ENCODE assay signal across 15 cellular contexts in the genomic region with DNA sequence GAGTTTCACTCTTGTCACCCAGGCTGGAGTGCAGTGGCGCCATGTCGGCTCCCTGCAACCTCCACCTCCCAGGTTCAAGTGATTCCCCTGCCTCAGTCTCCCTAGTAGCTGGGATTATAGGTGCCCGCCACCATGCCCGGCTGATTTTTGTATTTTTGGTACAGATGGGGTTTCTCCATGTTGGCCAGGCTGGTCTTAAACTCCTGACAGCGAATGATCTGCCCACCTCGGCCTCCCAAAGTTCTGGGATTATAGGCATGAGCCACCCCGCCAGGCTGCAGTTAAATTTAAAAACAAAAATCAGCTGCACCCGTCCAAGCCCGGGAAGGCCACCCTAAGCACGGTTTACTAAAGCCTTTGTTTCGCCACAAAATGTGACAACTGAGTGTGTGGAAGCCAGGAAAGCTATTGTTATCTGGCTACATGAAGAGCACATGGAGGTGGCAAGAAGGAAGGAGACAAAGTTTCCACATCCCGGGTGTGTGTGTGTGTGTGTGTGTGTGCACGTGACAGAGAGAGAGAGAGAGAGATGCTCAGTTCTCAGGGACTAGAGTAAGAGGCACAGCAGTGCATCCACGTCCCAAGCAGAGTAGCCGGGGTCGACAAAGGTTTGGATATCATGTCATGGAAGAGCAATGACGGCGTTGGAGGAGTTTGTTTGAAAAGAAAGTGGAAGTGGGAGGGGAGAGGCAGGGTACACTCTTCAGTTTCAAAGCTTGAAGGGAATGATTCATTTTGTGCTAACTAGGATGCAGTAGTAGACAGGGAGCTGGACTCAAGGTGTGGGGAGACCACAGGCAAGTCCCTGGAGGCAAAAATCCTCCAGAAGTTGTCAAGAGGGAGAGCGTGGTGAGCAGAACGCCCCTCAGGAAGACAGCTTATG. TPM values are rescaled to one million over a fixed set of nuclear protein-coding genes. Genes with fewer than 3 reads are reported as not detected.
DNase-seq lines count a peak whose midpoint lies in the region; ATAC-seq and TF ChIP-seq lines count a peak whose summit lies in the region.
"Had no signal": no experiment of that assay in that cellular context is flagged by ENCODE, and none has a peak within 500 bp of the region (broad histone marks: within the 10 kb centered on the region; RNA-seq: fewer than 3 reads in every experiment).

No MANE protein-coding gene starts in this region.

- H3K27ac Mint-ChIP-seq in IgD-negative memory B cell: peak overlapping the region; percentile 92 to 98 (median 93)
- H3K27ac Mint-ChIP-seq in memory B cell: peak overlapping the region; percentile 95

- peak; percentile 31 to 36 for ATAC-seq in activated T-cell treated with anti-CD3 and anti-CD28 coated beads, Interleukin-2, amount 50 U/mL, for 4 hours
- no peak for ATAC-seq in memory B cell (ENCODE audit: low read depth)
- ATAC-seq in right cardiac atrium: no peak

- DNase-seq in CD1c-positive myeloid dendritic cell (ENCODE audit: extremely low spot score) (peak; percentile 36), memory B cell (ENCODE audit: low spot score in 2 of 2) (no peak), nucleus accumbens (lab: John Stamatoyannopoulos, UW) (no peak), NCI-H69 (lab: John Stamatoyannopoulos, UW) (no peak), right cardiac atrium (no peak), thyroid gland (no peak)
- no peak for DNase-seq in activated T-cell treated with anti-CD3 and anti-CD28 coated beads, Interleukin-2, amount 50 U/mL, for 4 hours
- DNase-seq: brain microvascular endothelial cell, H7, NCI-H2227 treated with DMSO at 0.1 percent for 48 hours had no signal

- H3K4me1 Mint-ChIP-seq in IgD-negative memory B cell: peaks cover 56 to 73% (median 65%) of the 10 kb centered on the region in 3 donors
- peaks cover 74% of the 10 kb centered on the region for H3K4me1 Mint-ChIP-seq in activated T-cell treated with anti-CD3 and anti-CD28 coated beads, Interleukin-2, amount 50 U/mL, for 4 hours (ENCODE audit: low read depth)
- H3K4me1 Mint-ChIP-seq in memory B cell: peaks cover 71% of the 10 kb centered on the region

- TF ChIP-seq CTCF in thyroid gland (IDR thresholded peaks at IDR 0.05): no peak

- H3K27me3 ChIP-seq in right cardiac atrium (ENCODE audit: control insufficient read depth, insufficient read depth): no peaks in the 10 kb centered on the region
- no peaks in the 10 kb centered on the region for H3K27me3 ChIP-seq in thyroid gland
- H3K27me3 ChIP-seq: brain microvascular endothelial cell, SJSA1 had no signal

- no peak overlapping the region for H3K27ac ChIP-seq in right cardiac atrium (ENCODE audit: low read length)
- H3K27ac ChIP-seq in thyroid gland: no peak overlapping the region
- H3K27ac ChIP-seq: brain microvascular endothelial cell, SJSA1 had no signal

- peaks cover 16% of the 10 kb centered on the region for H3K36me3 Mint-ChIP-seq in IgD-negative memory B cell
- H3K36me3 Mint-ChIP-seq in activated T-cell treated with anti-CD3 and anti-CD28 coated beads, Interleukin-2, amount 50 U/mL, for 4 hours (ENCODE audit: insufficient read depth): peaks cover 14% of the 10 kb centered on the region
- peaks cover 36% of the 10 kb centered on the region for H3K36me3 Mint-ChIP-seq in memory B cell

- H3K9me3 Mint-ChIP-seq in IgD-negative memory B cell: no peaks in the 10 kb centered on the region
- no peaks in the 10 kb centered on the region for H3K9me3 Mint-ChIP-seq in activated T-cell treated with anti-CD3 and anti-CD28 coated beads, Interleukin-2, amount 50 U/mL, for 4 hours
- no peaks in the 10 kb centered on the region for H3K9me3 Mint-ChIP-seq in memory B cell
- H3K9me3 Mint-ChIP-seq: neural crest cell had no signal

- no peak overlapping the region for H3K4me3 ChIP-seq in right cardiac atrium (ENCODE audit: low read length)
- no peak overlapping the region for H3K4me3 ChIP-seq in thyroid gland (replicated peaks in 1 of 3)
- H3K4me3 ChIP-seq: SJSA1 had no signal

- H3K9me3 ChIP-seq in right cardiac atrium (ENCODE audit: control insufficient read depth, low read length): no peaks in the 10 kb centered on the region
- no peaks in the 10 kb centered on the region for H3K9me3 ChIP-seq in thyroid gland
- H3K9me3 ChIP-seq: SJSA1 had no signal

- TF ChIP-seq POLR2A in thyroid gland (IDR thresholded peaks at IDR 0.05): no peak

- intact Hi-C loops in right cardiac atrium (cut with DNase I): no loop called here
- intact Hi-C loops in thyroid gland (cut with DNase I): no loop called here

- H3K27me3 Mint-ChIP-seq in IgD-negative memory B cell: no peaks in the 10 kb centered on the region
- no peaks in the 10 kb centered on the region for H3K27me3 Mint-ChIP-seq in activated T-cell treated with anti-CD3 and anti-CD28 coated beads, Interleukin-2, amount 50 U/mL, for 4 hours (ENCODE audit: low read depth)
- H3K27me3 Mint-ChIP-seq in memory B cell: no peaks in the 10 kb centered on the region

- H3K4me1 ChIP-seq in right cardiac atrium (ENCODE audit: control insufficient read depth, insufficient read depth, low read length) (peaks cover 15% of the 10 kb centered on the region), thyroid gland (peaks cover 0 to 30% of the 10 kb centered on the region in 2 donors)

- 79% methylated on average over 20 of the region's 20 CpGs for WGBS in right cardiac atrium
- 81 to 83% methylated on average over 20 of the region's 20 CpGs for WGBS in thyroid gland, 2 donors

- H3K4me3 Mint-ChIP-seq in IgD-negative memory B cell (peak overlapping the region; percentile 69 to 95 (median 84)), memory B cell (peak overlapping the region; percentile 88)
- H3K4me3 Mint-ChIP-seq in activated T-cell treated with anti-CD3 and anti-CD28 coated beads, Interleukin-2, amount 50 U/mL, for 4 hours: peak overlapping the region; percentile 57
- H3K4me3 Mint-ChIP-seq: neural crest cell had no signal

- H3K36me3 ChIP-seq in thyroid gland: no peaks in the 10 kb centered on the region
- H3K36me3 ChIP-seq: brain microvascular endothelial cell, SJSA1 had no signal

RNA-seq across cellular contexts. Expression of a gene that starts 20.1 kb away (rescaled TPM):
- polyA plus RNA-seq in IgD-negative memory B cell: 220 TPM
- total RNA-seq in activated T-cell treated with anti-CD3 and anti-CD28 coated beads, Interleukin-2, amount 50 U/mL, for 4 hours: 10 to 100 TPM; 31.2 to 35.5 (median 31.7) TPM
- 1 to 10 TPM; 5.0 to 7.8 (median 7.1) TPM for total RNA-seq in right cardiac atrium
- polyA plus RNA-seq in right cardiac atrium: 3.6 TPM
- total RNA-seq in thyroid gland: 10 to 100 TPM in 2 of 4 donors, 1 to 10 TPM in 2; 7.1 to 13.4 (median 10.5) TPM

RNA-seq across cellular contexts. Expression of a gene that starts 47.7 kb away (rescaled TPM):
- polyA plus RNA-seq in IgD-negative memory B cell (not detected), right cardiac atrium (not detected)
- total RNA-seq in activated T-cell treated with anti-CD3 and anti-CD28 coated beads, Interleukin-2, amount 50 U/mL, for 4 hours: not detected
- total RNA-seq in right cardiac atrium (not detected), thyroid gland (not detected)
- total RNA-seq: activated CD8-positive, alpha-beta memory T cell treated with anti-CD3 and anti-CD28 coated beads for 36 hours; H7; neural crest cell; SJSA1; subcutaneous adipose tissue had no signal

Comparison
In these comparisons a context has a peak if more than half of its experiments do, and no peak if none do; other contexts are left out.
1. ATAC-seq: peak in activated T-cell treated with anti-CD3 and anti-CD28 coated beads, Interleukin-2, amount 50 U/mL, for 4 hours (2 of 2); none in memory B cell (single experiment) and right cardiac atrium (0 of 2).
2. Peak in every context shown above with its lines, with median percentiles within 50 percentile points of each other: H3K4me3 Mint-ChIP-seq.